Comparison of ENCODE assay signal across 23 cellular contexts in the genomic region with DNA sequence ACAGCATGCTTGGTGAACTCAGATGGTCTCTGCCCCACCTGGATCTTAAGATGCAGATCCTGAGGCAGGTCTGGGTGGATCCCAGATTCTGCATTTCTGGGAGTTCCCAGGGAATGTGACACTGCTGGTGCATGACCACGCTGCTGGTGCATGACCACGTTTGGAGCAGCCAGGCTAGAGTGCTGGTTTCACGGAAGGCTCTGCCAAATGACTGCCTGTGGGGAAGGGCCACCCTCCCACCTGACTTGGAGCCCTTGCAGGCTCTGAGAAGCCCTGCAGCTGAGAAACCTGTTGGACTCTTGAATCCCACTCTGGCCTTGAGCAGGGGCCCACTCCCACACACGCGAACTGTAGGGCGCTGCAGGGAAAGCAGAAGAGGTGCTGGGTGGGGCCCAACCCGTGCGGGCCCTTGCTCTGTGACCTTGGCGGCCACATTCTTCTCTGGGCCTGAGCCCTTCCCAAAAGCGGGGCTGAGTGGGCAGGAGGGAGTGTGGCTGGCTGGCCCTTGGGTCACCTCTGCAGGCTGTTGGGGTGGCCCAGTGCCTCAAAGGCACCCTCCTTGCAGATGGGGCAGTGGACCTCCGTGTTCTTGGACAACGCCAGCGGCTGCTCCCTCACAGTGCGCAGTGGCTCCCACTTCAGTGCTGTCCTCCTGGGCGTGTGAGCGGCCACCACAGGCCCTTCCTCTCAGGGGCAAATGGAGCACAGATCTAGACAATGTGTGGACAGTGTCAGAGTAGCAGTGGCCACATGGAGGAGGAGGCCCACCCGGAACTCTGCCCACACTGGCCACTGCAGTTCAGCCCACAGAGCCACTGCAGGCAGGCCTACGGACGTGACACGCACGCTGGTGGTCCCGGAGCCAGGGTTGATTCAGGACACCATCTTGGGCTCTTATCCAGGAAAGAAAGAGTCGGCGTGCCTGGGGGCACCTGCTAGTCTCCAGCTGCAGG. TPM values are rescaled to one million over a fixed set of nuclear protein-coding genes. Genes with fewer than 3 reads are reported as not detected.
DNase-seq lines count a peak whose midpoint lies in the region; ATAC-seq, FAIRE-seq and TF ChIP-seq lines count a peak whose summit lies in the region.
"Had no signal": no experiment of that assay in that cellular context is flagged by ENCODE, and none has a peak within 500 bp of the region (broad histone marks: within the 10 kb centered on the region; RNA-seq: fewer than 3 reads in every experiment).

No MANE protein-coding gene starts in this region.

- H3K79me2 ChIP-seq in PC-9 (ENCODE audit: low read depth): no peaks in the 10 kb centered on the region

- no peak overlapping the region for H3K9ac ChIP-seq in SK-N-MC (ENCODE audit: insufficient read length)

- H3K27me3 ChIP-seq in PC-9 (ENCODE audit: insufficient read depth, low read depth): no peaks in the 10 kb centered on the region

- CTCF ChIA-PET in HEK293 (lab: Yijun Ruan, JAX): interaction anchor here (0.5 to 1.9 kb wide), 2 partner anchors 8 to 1046 kb away, joined by 3 to 6 read pairs; partner anchors contain the start of gene ERFE
- CTCF ChIA-PET in PC-9 (lab: Charles Lee): no interaction called here

- H3K4me1 ChIP-seq in HEK293 (ENCODE audit: control insufficient read depth, insufficient read depth, low read length): peaks cover 8% of the 10 kb centered on the region; the same call in 1 of the 2 replicates
- H3K4me1 ChIP-seq in PC-9 (replicated peaks; ENCODE audit: insufficient read depth): peaks cover 26% of the 10 kb centered on the region

- intact Hi-C loops in sciatic nerve (cut with DNase I) (no loop called here), PC-9 (cut with micrococcal nuclease; ENCODE audit: unreplicated experiment) (no loop called here)

- no peak for FAIRE-seq in RCC 7860 (lab: Jason Lieb, UNC)

- H3F3A ChIP-seq in PC-9 (ENCODE audit: insufficient read depth, low read depth): peaks cover 43% of the 10 kb centered on the region

- H3K9me3 ChIP-seq in HEK293 (ENCODE audit: control insufficient read depth, insufficient read depth, low read depth, low read length) (no peaks in the 10 kb centered on the region), SK-N-MC (ENCODE audit: low read depth, low read length) (no peaks in the 10 kb centered on the region), PC-9 (ENCODE audit: insufficient read depth, low read depth) (no peaks in the 10 kb centered on the region)
- H3K9me3 ChIP-seq: esophagus squamous epithelium, HAP-1 had no signal

- POLR2A ChIA-PET in HEK293 (lab: Yijun Ruan, JAX): no interaction called here
- POLR2A ChIA-PET in PC-9 (lab: Charles Lee; ENCODE audit: unreplicated experiment): no interaction called here

- TF ChIP-seq CTCF in HEK293 (tag by site-specific recombination; IDR thresholded peaks at IDR 0.05) (no peak), PC-9 (conservative IDR thresholded peaks at IDR 0.05) (no peak)

- H2AFZ ChIP-seq in PC-9: no peak overlapping the region

- DNase-seq in SK-N-MC (ENCODE audit: low read depth, low spot score) (no peak), left lobe of liver (ENCODE audit: low spot score) (no peak), sciatic nerve (ENCODE audit: low spot score) (peak; percentile 53), PC-9 (no peak), RCC 7860 (ENCODE audit: low spot score) (no peak)
- DNase-seq: activated CD4-positive, alpha-beta T cell treated with anti-CD3 and anti-CD28 coated beads for 48 hours; activated naive CD8-positive, alpha-beta T cell treated with anti-CD3 and anti-CD28 coated beads for 36 hours; CD8-positive, alpha-beta memory T cell; DMS79; effector memory CD4-positive, alpha-beta T cell; esophagus squamous epithelium; MV-4-11; NCI-H2171; NCI-H526; SHP77 treated with DMSO at 0.1 percent for 48 hours; stimulated activated CD4-positive, alpha-beta T cell treated with anti-CD3 and anti-CD28 coated beads, Interleukin-1b, Interleukin-23, amount 100 ng/mL, for 48 hours; T-cell had no signal

- no peak overlapping the region for H3K4me3 ChIP-seq in HEK293 (ENCODE audit: low read depth, low read length)
- H3K4me3 ChIP-seq in SK-N-MC: no peak overlapping the region
- H3K4me3 ChIP-seq in PC-9: no peak overlapping the region
- H3K4me3 ChIP-seq: esophagus squamous epithelium, HAP-1 had no signal

- ATAC-seq in left lobe of liver (peak; percentile 12), sciatic nerve (no peak), HG02885 (IDR thresholded peaks at IDR 0.05; ENCODE audit: poor library complexity, unreplicated experiment) (no peak)
- ATAC-seq: stimulated activated memory B cell treated with anti-CD40 and anti-IgM and Interleukin-4, amounts not matched to agents 10 μg/mL and 1 μg/mL and 100 μg/mL, for 72 hours had no signal

- H3K27ac ChIP-seq in HEK293 (ENCODE audit: extremely low read depth, low read depth, low read length) (no peak overlapping the region), SK-N-MC (peak overlapping the region; percentile 19; the same call in 1 of the 2 replicates), PC-9 (no peak overlapping the region)
- H3K27ac ChIP-seq: esophagus squamous epithelium had no signal

- no peaks in the 10 kb centered on the region for H3K9me2 ChIP-seq in PC-9 (ENCODE audit: insufficient read depth)

- H3K36me3 ChIP-seq in HEK293 (ENCODE audit: control insufficient read depth in 2 of 2, insufficient read depth in 1 of 2, low read length in 2 of 2) (peaks cover 3 to 58% of the 10 kb centered on the region in 2 experiments; a peak in 2 of 3 replicates), SK-N-MC (ENCODE audit: insufficient read depth, low read length) (peaks cover 31% of the 10 kb centered on the region), PC-9 (ENCODE audit: low read depth) (peaks cover 13% of the 10 kb centered on the region; the same call in 1 of the 2 replicates)

- H3K4me2 ChIP-seq in PC-9: no peak overlapping the region

- no peaks in the 10 kb centered on the region for H4K20me1 ChIP-seq in PC-9 (ENCODE audit: insufficient read depth)

- BruUV-seq in PC-9 (replicated peaks; lab: Mats Ljungman, UMichigan): no TSS peak

TF ChIP-seq in HEK293, 187 proteins besides CTCF, POLR2A, EP300 and RAD21:
- TF ChIP-seq ZNF76 (tag by site-specific recombination; IDR thresholded peaks at IDR 0.05; ENCODE audit: borderline replicate concordance, low read depth): no peak
- peak; percentile 53; the same call in 1 of the 2 replicates for TF ChIP-seq SCRT2 (tag by site-specific recombination; IDR thresholded peaks at IDR 0.05)
- TF ChIP-seq, protein P1, sequence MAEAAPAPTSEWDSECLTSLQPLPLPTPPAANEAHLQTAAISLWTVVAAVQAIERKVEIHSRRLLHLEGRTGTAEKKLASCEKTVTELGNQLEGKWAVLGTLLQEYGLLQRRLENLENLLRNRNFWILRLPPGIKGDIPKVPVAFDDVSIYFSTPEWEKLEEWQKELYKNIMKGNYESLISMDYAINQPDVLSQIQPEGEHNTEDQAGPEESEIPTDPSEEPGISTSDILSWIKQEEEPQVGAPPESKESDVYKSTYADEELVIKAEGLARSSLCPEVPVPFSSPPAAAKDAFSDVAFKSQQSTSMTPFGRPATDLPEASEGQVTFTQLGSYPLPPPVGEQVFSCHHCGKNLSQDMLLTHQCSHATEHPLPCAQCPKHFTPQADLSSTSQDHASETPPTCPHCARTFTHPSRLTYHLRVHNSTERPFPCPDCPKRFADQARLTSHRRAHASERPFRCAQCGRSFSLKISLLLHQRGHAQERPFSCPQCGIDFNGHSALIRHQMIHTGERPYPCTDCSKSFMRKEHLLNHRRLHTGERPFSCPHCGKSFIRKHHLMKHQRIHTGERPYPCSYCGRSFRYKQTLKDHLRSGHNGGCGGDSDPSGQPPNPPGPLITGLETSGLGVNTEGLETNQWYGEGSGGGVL (tag by site-specific recombination; IDR thresholded peaks at IDR 0.05): no peak
- no peak for TF ChIP-seq YY1 (tag by site-specific recombination; IDR thresholded peaks at IDR 0.05)

RNA-seq across cellular contexts. Expression of gene ERFE, which starts 7.9 kb away (rescaled TPM):
- total RNA-seq in left lobe of liver: not detected
- 0.58 TPM for total RNA-seq in sciatic nerve
- 9.7 and 18.3 TPM in 2 replicates for total RNA-seq in PC-9 (2021)
- total RNA-seq: T-cell had no signal

RNA-seq across cellular contexts. Expression of gene KLHL30, which starts 28.2 kb away (rescaled TPM):
- total RNA-seq in left lobe of liver (0.10 TPM), sciatic nerve (1.1 TPM), PC-9 (2021) (0.80 and 1.2 TPM in 2 replicates)
- total RNA-seq: activated naive CD8-positive, alpha-beta T cell treated with anti-CD3 and anti-CD28 coated beads for 36 hours; activated T-helper 2 cell treated with anti-CD3 and anti-CD28 coated beads, Interferon-gamma antibody, Interleukin-2, Interleukin-4, amounts not matched to agents 10 μg/mL and 5 μg/mL and 100 μg/mL, durations not matched to agents 14 hours and 24 hours and 36 hours; CD8-positive, alpha-beta memory T cell; T-cell; temporal lobe had no signal

RNA-seq across cellular contexts. Expression of gene ILKAP, which starts 36.8 kb away (rescaled TPM):
- total RNA-seq in left lobe of liver (20.1 TPM), sciatic nerve (61.7 TPM), PC-9 (2021) (55.6 and 65.2 TPM in 2 replicates)
